Comparison of ENCODE assay signal across 1 cellular context in the genomic region with DNA sequence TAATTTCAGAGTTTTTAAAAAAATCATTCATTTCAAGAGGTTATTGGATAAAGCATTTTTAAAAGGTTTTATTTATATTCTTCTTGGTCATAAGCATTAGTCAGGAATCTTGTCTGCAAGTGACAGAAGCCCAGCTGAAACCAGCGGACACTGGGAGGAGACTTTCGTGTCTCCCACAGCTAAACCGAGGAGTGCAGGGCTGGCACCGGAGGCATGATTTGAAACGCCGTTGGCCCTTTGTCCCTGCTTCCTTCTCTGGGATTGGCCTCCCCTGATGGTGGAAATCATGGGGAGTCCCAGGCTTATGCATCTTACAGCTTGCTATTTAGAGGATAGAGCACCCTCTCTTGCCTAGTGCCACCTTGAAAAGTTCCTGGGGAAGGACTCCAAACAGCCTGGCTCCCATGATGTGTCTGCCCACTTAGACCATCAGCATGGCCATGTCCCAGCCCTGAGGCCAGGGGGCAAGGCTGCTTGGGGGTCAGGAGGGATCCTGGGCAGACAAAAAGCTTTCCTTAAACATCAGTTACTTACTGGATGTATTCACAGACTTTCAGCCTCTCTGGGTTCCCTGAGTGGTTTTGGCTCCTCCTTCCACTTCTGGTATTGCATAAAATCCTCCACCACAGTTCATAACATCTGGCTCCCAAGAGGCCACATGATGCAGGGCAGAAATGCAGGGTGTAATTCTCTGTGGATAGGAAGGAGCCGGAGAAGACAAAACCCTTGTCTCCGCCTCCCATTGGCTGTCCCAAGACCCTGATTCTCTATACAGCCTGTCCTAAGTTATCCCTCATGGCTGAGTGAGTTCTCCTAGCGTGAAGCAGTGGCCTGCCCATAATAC.
TF ChIP-seq lines count a peak whose summit lies in the region.

No MANE protein-coding gene starts in this region.

TF ChIP-seq in WTC11, 78 proteins besides CTCF, POLR2A, EP300 and RAD21 (continued from another document):
- TF ChIP-seq, protein P1, sequence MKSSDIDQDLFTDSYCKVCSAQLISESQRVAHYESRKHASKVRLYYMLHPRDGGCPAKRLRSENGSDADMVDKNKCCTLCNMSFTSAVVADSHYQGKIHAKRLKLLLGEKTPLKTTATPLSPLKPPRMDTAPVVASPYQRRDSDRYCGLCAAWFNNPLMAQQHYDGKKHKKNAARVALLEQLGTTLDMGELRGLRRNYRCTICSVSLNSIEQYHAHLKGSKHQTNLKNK (CRISPR knock-in tag; IDR thresholded peaks at IDR 0.05), result no peak
- TF ChIP-seq NR2C2 (CRISPR knock-in tag; IDR thresholded peaks at IDR 0.05) (no peak), PRRX2 (CRISPR knock-in tag; IDR thresholded peaks at IDR 0.05) (no peak)
